In the genomic region with DNA sequence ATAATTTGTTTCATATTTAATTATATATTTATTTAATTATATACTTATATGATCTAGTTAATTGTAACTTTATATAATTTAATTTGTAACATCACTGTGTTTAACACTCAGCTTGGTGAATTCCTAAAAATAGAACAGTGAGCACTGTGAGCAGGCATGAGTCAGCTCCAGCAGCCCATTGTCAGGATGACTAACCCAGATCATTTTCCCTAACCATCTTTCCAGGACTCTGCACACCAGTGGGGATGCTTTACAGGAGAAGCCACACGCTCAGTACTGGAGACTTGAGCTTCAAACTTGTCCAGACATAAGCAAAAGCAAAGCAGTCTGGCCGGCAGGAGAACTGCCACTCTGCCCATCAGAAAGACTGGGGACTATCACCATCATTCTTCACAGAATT, we compare ENCODE assay signal across 14 cellular contexts.
A peak's percentile ranks its signal among the peaks of the same experiment; 100 is the strongest.
DNase-seq lines count a peak whose midpoint lies in the region; ATAC-seq and TF ChIP-seq lines count a peak whose summit lies in the region.
"Had no signal": no experiment of that assay in that cellular context is flagged by ENCODE, and none has a peak within 500 bp of the region (broad histone marks: within the 10 kb centered on the region; RNA-seq: fewer than 3 reads in every experiment).

No MANE protein-coding gene starts in this region.

- CTCF ChIA-PET in activated naive CD4-positive, alpha-beta T cell treated with anti-CD3 and anti-CD28 coated beads for 36 hours (lab: Charles Lee), result no interaction called here

- H3K9me3 Mint-ChIP-seq in activated naive CD4-positive, alpha-beta T cell treated with anti-CD3 and anti-CD28 coated beads for 36 hours, result peaks cover 1% of the 10 kb centered on the region
- H3K9me3 Mint-ChIP-seq: activated CD4-positive, alpha-beta T cell treated with anti-CD3 and anti-CD28 coated beads, Interleukin-2, amount 10 ng/mL, durations not matched to agents 24 days and 14 days had no signal

- H3K4me1 Mint-ChIP-seq in activated naive CD4-positive, alpha-beta T cell treated with anti-CD3 and anti-CD28 coated beads for 36 hours (ENCODE audit: low read depth), result peaks cover 2% of the 10 kb centered on the region
- H3K4me1 Mint-ChIP-seq: activated naive CD8-positive, alpha-beta T cell treated with anti-CD3 and anti-CD28 coated beads, Interleukin-2, amount 50 U/mL, for 24 hours; H9; naive B cell had no signal

- H3K9me3 ChIP-seq in left lung, result no peaks in the 10 kb centered on the region
- H3K9me3 ChIP-seq: testis had no signal

- no peaks in the 10 kb centered on the region for H3K36me3 ChIP-seq in left lung

- intact Hi-C loops in left lung (cut with DNase I), result no loop called here
- intact Hi-C loops in activated naive CD4-positive, alpha-beta T cell treated with anti-CD3 and anti-CD28 coated beads for 36 hours (cut with micrococcal nuclease), result no loop called here

- H3K4me1 ChIP-seq in left lung, result no peaks in the 10 kb centered on the region

- no peaks in the 10 kb centered on the region for H3K36me3 Mint-ChIP-seq in activated naive CD4-positive, alpha-beta T cell treated with anti-CD3 and anti-CD28 coated beads for 36 hours (ENCODE audit: low read depth)
- H3K36me3 Mint-ChIP-seq: naive B cell had no signal

- H3K27me3 ChIP-seq in left lung, result no peaks in the 10 kb centered on the region
- H3K27me3 ChIP-seq: testis had no signal

- H3K27ac ChIP-seq in left lung, result no peak overlapping the region
- H3K27ac ChIP-seq: testis had no signal

- no peak overlapping the region for H3K4me3 ChIP-seq in AG09309 (ENCODE audit: control insufficient read depth, low read depth, low read length)
- H3K4me3 ChIP-seq in left lung, result no peak overlapping the region
- H3K4me3 ChIP-seq: testis had no signal

- DNase-seq in AG09309 (ENCODE audit: low read depth), result peak; percentile 73
- peak; percentile 23 for DNase-seq in LoVo (ENCODE audit: low spot score)
- peak; percentile 49 for DNase-seq in cerebellar cortex (ENCODE audit: low spot score)
- no peak for DNase-seq in left lung
- DNase-seq in activated naive CD4-positive, alpha-beta T cell treated with anti-CD3 and anti-CD28 coated beads for 36 hours, result no peak
- DNase-seq in GM10266 (ENCODE audit: extremely low spot score), result no peak
- DNase-seq in COLO829 (ENCODE audit: low spot score), result no peak
- DNase-seq: activated CD4-positive, alpha-beta T cell treated with anti-CD3 and anti-CD28 coated beads, Interleukin-2, amount 10 ng/mL, durations not matched to agents 24 days and 14 days; activated naive CD8-positive, alpha-beta T cell treated with anti-CD3 and anti-CD28 coated beads, Interleukin-2, amount 50 U/mL, for 24 hours; H9; naive B cell; NCI-H1930; testis had no signal

- no peaks in the 10 kb centered on the region for H3K27me3 Mint-ChIP-seq in activated naive CD4-positive, alpha-beta T cell treated with anti-CD3 and anti-CD28 coated beads for 36 hours (ENCODE audit: low read depth)
- H3K27me3 Mint-ChIP-seq: activated CD4-positive, alpha-beta T cell treated with anti-CD3 and anti-CD28 coated beads, Interleukin-2, amount 10 ng/mL, durations not matched to agents 24 days and 14 days; activated naive CD8-positive, alpha-beta T cell treated with anti-CD3 and anti-CD28 coated beads, Interleukin-2, amount 50 U/mL, for 24 hours; naive B cell had no signal

- ATAC-seq in left lung (peak; percentile 60), GM21717 (IDR thresholded peaks at IDR 0.05; ENCODE audit: unreplicated experiment) (no peak)
- ATAC-seq: activated naive CD8-positive, alpha-beta T cell treated with anti-CD3 and anti-CD28 coated beads, Interleukin-2, amount 50 U/mL, for 24 hours had no signal

- TF ChIP-seq CTCF in AG09309 (IDR thresholded peaks at IDR 0.05; ENCODE audit: control insufficient read depth, insufficient read depth, low read depth, low read length, missing control alignments) (no peak), left lung (IDR thresholded peaks at IDR 0.05) (no peak), GM10266 (IDR thresholded peaks at IDR 0.05; ENCODE audit: control insufficient read depth, insufficient read depth, low read depth, missing control alignments) (no peak)

- no peak overlapping the region for H3K4me3 Mint-ChIP-seq in activated naive CD4-positive, alpha-beta T cell treated with anti-CD3 and anti-CD28 coated beads for 36 hours
- H3K4me3 Mint-ChIP-seq: activated CD4-positive, alpha-beta T cell treated with anti-CD3 and anti-CD28 coated beads, Interleukin-2, amount 10 ng/mL, durations not matched to agents 24 days and 14 days; activated naive CD8-positive, alpha-beta T cell treated with anti-CD3 and anti-CD28 coated beads, Interleukin-2, amount 50 U/mL, for 24 hours; H9; naive B cell had no signal

- H3K27ac Mint-ChIP-seq in activated naive CD4-positive, alpha-beta T cell treated with anti-CD3 and anti-CD28 coated beads for 36 hours, result no peak overlapping the region
- H3K27ac Mint-ChIP-seq: activated CD4-positive, alpha-beta T cell treated with anti-CD3 and anti-CD28 coated beads, Interleukin-2, amount 10 ng/mL, durations not matched to agents 24 days and 14 days; activated naive CD8-positive, alpha-beta T cell treated with anti-CD3 and anti-CD28 coated beads, Interleukin-2, amount 50 U/mL, for 24 hours; H9; naive B cell had no signal

Comparison
In these comparisons a context has a peak if more than half of its experiments do, and no peak if none do; other contexts are left out.
1. DNase-seq: peak in AG09309 (single experiment), LoVo (single experiment) and cerebellar cortex (single experiment); none in left lung (0 of 2), activated naive CD4-positive, alpha-beta T cell treated with anti-CD3 and anti-CD28 coated beads for 36 hours (single experiment), GM10266 (single experiment) and COLO829 (single experiment).